1 cellular context compared by ENCODE assay signal in the genomic region with DNA sequence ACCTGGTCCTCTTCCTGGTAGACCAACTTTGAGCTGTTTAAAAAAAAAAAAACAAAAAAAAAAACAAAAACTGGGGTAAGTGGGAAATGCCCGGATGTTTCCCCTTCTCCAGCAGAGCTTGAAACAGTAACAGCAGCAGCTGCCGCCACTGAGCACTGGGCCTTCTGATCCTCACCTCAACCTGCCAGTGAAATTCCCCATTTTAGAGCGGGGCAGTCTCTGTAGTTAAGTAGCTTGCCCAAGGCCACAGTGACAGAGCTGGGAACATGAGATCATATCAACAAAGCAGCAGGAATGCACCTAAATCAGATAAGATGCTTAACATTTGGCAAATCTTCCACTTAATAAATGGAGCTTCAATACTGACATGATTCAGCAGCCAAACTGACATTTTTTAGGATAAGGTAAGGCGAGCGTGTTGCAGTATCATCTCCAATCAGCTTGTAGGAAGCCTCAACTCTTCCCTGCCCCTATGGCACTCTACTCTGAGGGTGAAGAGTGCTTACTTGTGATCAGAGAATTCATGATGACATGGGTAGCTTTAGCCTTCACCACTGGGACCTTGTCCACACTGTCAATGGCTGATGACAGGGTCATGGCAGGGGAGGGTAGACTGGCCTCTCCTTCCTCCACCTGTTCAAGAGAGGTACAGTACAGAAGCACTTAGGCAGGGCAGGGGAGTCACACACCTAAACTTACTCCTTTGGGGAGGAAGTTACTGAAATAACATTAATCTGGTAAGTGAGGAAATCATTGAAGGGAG.
TF ChIP-seq lines count a peak whose summit lies in the region.

No MANE protein-coding gene starts in this region.

TF ChIP-seq in GM23338, 12 proteins besides CTCF, POLR2A, EP300 and RAD21:
- TF ChIP-seq, protein P1, sequence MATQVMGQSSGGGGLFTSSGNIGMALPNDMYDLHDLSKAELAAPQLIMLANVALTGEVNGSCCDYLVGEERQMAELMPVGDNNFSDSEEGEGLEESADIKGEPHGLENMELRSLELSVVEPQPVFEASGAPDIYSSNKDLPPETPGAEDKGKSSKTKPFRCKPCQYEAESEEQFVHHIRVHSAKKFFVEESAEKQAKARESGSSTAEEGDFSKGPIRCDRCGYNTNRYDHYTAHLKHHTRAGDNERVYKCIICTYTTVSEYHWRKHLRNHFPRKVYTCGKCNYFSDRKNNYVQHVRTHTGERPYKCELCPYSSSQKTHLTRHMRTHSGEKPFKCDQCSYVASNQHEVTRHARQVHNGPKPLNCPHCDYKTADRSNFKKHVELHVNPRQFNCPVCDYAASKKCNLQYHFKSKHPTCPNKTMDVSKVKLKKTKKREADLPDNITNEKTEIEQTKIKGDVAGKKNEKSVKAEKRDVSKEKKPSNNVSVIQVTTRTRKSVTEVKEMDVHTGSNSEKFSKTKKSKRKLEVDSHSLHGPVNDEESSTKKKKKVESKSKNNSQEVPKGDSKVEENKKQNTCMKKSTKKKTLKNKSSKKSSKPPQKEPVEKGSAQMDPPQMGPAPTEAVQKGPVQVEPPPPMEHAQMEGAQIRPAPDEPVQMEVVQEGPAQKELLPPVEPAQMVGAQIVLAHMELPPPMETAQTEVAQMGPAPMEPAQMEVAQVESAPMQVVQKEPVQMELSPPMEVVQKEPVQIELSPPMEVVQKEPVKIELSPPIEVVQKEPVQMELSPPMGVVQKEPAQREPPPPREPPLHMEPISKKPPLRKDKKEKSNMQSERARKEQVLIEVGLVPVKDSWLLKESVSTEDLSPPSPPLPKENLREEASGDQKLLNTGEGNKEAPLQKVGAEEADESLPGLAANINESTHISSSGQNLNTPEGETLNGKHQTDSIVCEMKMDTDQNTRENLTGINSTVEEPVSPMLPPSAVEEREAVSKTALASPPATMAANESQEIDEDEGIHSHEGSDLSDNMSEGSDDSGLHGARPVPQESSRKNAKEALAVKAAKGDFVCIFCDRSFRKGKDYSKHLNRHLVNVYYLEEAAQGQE (IDR thresholded peaks at IDR 0.05; ENCODE audit: unreplicated experiment): no peak
- no peak for TF ChIP-seq EZH2phosphoT487 (IDR thresholded peaks at IDR 0.05; ENCODE audit: unreplicated experiment)
- TF ChIP-seq NANOG (IDR thresholded peaks at IDR 0.05; ENCODE audit: borderline replicate concordance): no peak
- no peak for TF ChIP-seq ZNF114 (CRISPR knock-in tag; IDR thresholded peaks at IDR 0.05)
- TF ChIP-seq, protein P2, sequence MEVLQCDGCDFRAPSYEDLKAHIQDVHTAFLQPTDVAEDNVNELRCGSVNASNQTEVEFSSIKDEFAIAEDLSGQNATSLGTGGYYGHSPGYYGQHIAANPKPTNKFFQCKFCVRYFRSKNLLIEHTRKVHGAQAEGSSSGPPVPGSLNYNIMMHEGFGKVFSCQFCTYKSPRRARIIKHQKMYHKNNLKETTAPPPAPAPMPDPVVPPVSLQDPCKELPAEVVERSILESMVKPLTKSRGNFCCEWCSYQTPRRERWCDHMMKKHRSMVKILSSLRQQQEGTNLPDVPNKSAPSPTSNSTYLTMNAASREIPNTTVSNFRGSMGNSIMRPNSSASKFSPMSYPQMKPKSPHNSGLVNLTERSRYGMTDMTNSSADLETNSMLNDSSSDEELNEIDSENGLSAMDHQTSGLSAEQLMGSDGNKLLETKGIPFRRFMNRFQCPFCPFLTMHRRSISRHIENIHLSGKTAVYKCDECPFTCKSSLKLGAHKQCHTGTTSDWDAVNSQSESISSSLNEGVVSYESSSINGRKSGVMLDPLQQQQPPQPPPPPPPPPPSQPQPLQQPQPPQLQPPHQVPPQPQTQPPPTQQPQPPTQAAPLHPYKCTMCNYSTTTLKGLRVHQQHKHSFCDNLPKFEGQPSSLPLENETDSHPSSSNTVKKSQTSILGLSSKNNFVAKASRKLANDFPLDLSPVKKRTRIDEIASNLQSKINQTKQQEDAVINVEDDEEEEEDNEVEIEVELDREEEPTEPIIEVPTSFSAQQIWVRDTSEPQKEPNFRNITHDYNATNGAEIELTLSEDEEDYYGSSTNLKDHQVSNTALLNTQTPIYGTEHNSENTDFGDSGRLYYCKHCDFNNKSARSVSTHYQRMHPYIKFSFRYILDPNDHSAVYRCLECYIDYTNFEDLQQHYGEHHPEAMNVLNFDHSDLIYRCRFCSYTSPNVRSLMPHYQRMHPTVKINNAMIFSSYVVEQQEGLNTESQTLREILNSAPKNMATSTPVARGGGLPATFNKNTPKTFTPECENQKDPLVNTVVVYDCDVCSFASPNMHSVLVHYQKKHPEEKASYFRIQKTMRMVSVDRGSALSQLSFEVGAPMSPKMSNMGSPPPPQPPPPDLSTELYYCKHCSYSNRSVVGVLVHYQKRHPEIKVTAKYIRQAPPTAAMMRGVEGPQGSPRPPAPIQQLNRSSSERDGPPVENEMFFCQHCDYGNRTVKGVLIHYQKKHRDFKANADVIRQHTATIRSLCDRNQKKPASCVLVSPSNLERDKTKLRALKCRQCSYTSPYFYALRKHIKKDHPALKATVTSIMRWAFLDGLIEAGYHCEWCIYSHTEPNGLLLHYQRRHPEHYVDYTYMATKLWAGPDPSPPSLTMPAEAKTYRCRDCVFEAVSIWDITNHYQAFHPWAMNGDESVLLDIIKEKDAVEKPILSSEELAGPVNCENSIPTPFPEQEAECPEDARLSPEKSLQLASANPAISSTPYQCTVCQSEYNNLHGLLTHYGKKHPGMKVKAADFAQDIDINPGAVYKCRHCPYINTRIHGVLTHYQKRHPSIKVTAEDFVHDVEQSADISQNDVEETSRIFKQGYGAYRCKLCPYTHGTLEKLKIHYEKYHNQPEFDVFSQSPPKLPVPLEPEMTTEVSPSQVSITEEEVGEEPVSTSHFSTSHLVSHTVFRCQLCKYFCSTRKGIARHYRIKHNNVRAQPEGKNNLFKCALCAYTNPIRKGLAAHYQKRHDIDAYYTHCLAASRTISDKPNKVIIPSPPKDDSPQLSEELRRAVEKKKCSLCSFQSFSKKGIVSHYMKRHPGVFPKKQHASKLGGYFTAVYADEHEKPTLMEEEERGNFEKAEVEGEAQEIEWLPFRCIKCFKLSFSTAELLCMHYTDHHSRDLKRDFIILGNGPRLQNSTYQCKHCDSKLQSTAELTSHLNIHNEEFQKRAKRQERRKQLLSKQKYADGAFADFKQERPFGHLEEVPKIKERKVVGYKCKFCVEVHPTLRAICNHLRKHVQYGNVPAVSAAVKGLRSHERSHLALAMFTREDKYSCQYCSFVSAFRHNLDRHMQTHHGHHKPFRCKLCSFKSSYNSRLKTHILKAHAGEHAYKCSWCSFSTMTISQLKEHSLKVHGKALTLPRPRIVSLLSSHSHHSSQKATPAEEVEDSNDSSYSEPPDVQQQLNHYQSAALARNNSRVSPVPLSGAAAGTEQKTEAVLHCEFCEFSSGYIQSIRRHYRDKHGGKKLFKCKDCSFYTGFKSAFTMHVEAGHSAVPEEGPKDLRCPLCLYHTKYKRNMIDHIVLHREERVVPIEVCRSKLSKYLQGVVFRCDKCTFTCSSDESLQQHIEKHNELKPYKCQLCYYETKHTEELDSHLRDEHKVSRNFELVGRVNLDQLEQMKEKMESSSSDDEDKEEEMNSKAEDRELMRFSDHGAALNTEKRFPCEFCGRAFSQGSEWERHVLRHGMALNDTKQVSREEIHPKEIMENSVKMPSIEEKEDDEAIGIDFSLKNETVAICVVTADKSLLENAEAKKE (CRISPR knock-in tag; IDR thresholded peaks at IDR 0.05): no peak
- TF ChIP-seq EZH2 (IDR thresholded peaks at IDR 0.05; ENCODE audit: low read depth, unreplicated experiment): no peak
- TF ChIP-seq ETS1 (IDR thresholded peaks at IDR 0.05): no peak
- TF ChIP-seq JUNB (IDR thresholded peaks at IDR 0.05; ENCODE audit: unreplicated experiment): no peak
- TF ChIP-seq CREB1 (CRISPR knock-in tag; IDR thresholded peaks at IDR 0.05; ENCODE audit: low read depth): no peak
- TF ChIP-seq POLR2AphosphoS5 (IDR thresholded peaks at IDR 0.05; ENCODE audit: low read depth): no peak
- no peak for TF ChIP-seq STAT1 (IDR thresholded peaks at IDR 0.05; ENCODE audit: unreplicated experiment)
- no peak for TF ChIP-seq ZNF331 (CRISPR knock-in tag; IDR thresholded peaks at IDR 0.05; ENCODE audit: low read depth)
